11 cellular contexts compared by ENCODE assay signal in the genomic region with DNA sequence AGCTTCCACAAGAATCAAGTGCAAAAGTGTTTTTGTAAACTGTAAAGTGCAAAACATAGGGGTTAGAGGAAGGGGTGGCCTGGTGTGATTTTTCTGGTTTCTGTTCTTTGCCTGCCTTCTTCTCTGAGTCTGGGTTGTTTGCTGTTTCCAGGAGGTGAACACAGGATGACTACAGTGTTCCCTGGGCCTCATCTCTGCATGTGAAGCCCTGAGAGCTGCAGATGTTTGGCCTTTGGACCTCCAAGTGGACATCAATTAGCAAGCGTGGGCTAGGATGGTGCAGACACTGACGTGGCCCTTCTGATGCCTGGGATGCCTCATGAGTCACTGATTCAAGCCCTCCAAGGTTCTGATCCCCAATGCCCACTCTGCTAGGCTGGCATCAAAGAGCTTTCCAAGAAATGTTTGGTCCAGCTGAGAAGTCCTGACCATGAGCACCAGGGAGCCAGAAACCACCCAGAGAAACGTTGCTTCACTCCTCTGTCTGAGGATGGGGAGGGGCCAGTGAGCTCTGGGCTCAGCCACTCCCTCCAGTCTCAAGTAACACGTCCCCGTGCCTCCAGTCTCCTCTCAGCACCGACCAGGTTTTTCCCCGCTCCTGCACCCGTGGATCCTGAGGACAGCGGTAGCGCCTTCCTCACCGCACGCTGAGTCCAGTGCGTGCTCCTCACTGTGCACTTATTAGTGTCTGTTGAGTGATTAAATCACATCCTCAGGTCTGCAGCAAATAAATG. TPM values are rescaled to one million over a fixed set of nuclear protein-coding genes. Genes with fewer than 3 reads are reported as not detected.
A peak's percentile ranks its signal among the peaks of the same experiment; 100 is the strongest.
DNase-seq lines count a peak whose midpoint lies in the region; ATAC-seq and TF ChIP-seq lines count a peak whose summit lies in the region.
"Had no signal": no experiment of that assay in that cellular context is flagged by ENCODE, and none has a peak within 500 bp of the region (broad histone marks: within the 10 kb centered on the region; RNA-seq: fewer than 3 reads in every experiment).

No MANE protein-coding gene starts in this region.

- TF ChIP-seq CTCF in fibroblast of villous mesenchyme (IDR thresholded peaks at IDR 0.05; ENCODE audit: insufficient read depth, low read depth, low read length), result no peak

- H3K4me3 ChIP-seq in fibroblast of villous mesenchyme (ENCODE audit: low read depth, low read length), result no peak overlapping the region

- H3K27ac Mint-ChIP-seq in stimulated activated effector memory CD8-positive, alpha-beta T cell treated with anti-CD3 and anti-CD28 coated beads, Interleukin-12 subunit alpha, Interleukin-12 subunit beta, amount 100 ng/mL, for 72 hours, result peak overlapping the region; percentile 50
- H3K27ac Mint-ChIP-seq: activated T-helper 2 cell treated with anti-CD3 and anti-CD28 coated beads, Interferon-gamma antibody, Interleukin-2, Interleukin-4, amounts not matched to agents 10 μg/mL and 5 μg/mL and 100 μg/mL, durations not matched to agents 14 hours and 24 hours and 36 hours had no signal

- H3K4me3 Mint-ChIP-seq in stimulated activated effector memory CD8-positive, alpha-beta T cell treated with anti-CD3 and anti-CD28 coated beads, Interleukin-12 subunit alpha, Interleukin-12 subunit beta, amount 100 ng/mL, for 72 hours, result no peak overlapping the region

- peaks cover 24% of the 10 kb centered on the region for H3K4me1 Mint-ChIP-seq in stimulated activated effector memory CD8-positive, alpha-beta T cell treated with anti-CD3 and anti-CD28 coated beads, Interleukin-12 subunit alpha, Interleukin-12 subunit beta, amount 100 ng/mL, for 72 hours

- ATAC-seq in stimulated activated effector memory CD8-positive, alpha-beta T cell treated with anti-CD3 and anti-CD28 coated beads, Interleukin-12 subunit alpha, Interleukin-12 subunit beta, amount 100 ng/mL, for 72 hours, result no peak

- H3K36me3 Mint-ChIP-seq in stimulated activated effector memory CD8-positive, alpha-beta T cell treated with anti-CD3 and anti-CD28 coated beads, Interleukin-12 subunit alpha, Interleukin-12 subunit beta, amount 100 ng/mL, for 72 hours, result peaks cover 7% of the 10 kb centered on the region

- DNase-seq in NCI-H82 (lab: John Stamatoyannopoulos, UW) (peak; percentile 29), NCI-H82 treated with DMSO at 0.1 percent for 48 hours (lab: John Stamatoyannopoulos, UW; ENCODE audit: unreplicated experiment) (no peak), SK-MEL-5 (ENCODE audit: low read depth, low spot score) (peak; percentile 8), fibroblast of villous mesenchyme (ENCODE audit: low read depth) (peak; percentile 48), NCI-H345 treated with DMSO at 0.1 percent for 48 hours (lab: John Stamatoyannopoulos, UW; ENCODE audit: unreplicated experiment) (no peak), NCI-H2107 treated with DMSO at 0.1 percent for 48 hours (lab: John Stamatoyannopoulos, UW; ENCODE audit: unreplicated experiment) (no peak)
- DNase-seq in stimulated activated effector memory CD8-positive, alpha-beta T cell treated with anti-CD3 and anti-CD28 coated beads, Interleukin-12 subunit alpha, Interleukin-12 subunit beta, amount 100 ng/mL, for 72 hours (ENCODE audit: low spot score in 2 of 2), result no peak
- no peak for DNase-seq in activated CD8-positive, alpha-beta memory T cell treated with anti-CD3 and anti-CD28 coated beads, Interleukin-2, amount 50 U/mL, for 48 hours

- H3K9me3 Mint-ChIP-seq in stimulated activated effector memory CD8-positive, alpha-beta T cell treated with anti-CD3 and anti-CD28 coated beads, Interleukin-12 subunit alpha, Interleukin-12 subunit beta, amount 100 ng/mL, for 72 hours, result no peaks in the 10 kb centered on the region
- H3K9me3 Mint-ChIP-seq: activated T-helper 2 cell treated with anti-CD3 and anti-CD28 coated beads, Interferon-gamma antibody, Interleukin-2, Interleukin-4, amounts not matched to agents 10 μg/mL and 5 μg/mL and 100 μg/mL, durations not matched to agents 14 hours and 24 hours and 36 hours had no signal

- in situ Hi-C loops in SK-MEL-5 (cut with HindIII; ENCODE audit: low pct_unique_long_range_greater_than_20kb, low sequenced_read_pairs), result no loop called here

RNA-seq across cellular contexts. Expression of a gene that starts 7.6 kb away (rescaled TPM):
- total RNA-seq in SK-MEL-5 (2014; rRNA removed; shearing (Covaris generic)), result not detected in 2 replicates
- not detected in 2 replicates for polyA plus RNA-seq in SK-MEL-5 (2015; cell fraction: cytosol; rRNA removed)
- polyA plus RNA-seq in SK-MEL-5 (2015; cell fraction: nucleus; rRNA removed), result not detected in 2 replicates
- not detected in 2 replicates for total RNA-seq in fibroblast of villous mesenchyme
- total RNA-seq: mononuclear cell had no signal
- polyA plus RNA-seq: AG04450 had no signal

RNA-seq across cellular contexts. Expression of a gene that starts 53.6 kb away (rescaled TPM):
- 0.05 TPM in 1 of 2 replicates, not detected in the other for total RNA-seq in SK-MEL-5 (2014; rRNA removed; shearing (Covaris generic))
- not detected in 2 replicates for polyA plus RNA-seq in SK-MEL-5 (2015; cell fraction: cytosol; rRNA removed)
- not detected in 2 replicates for polyA plus RNA-seq in SK-MEL-5 (2015; cell fraction: nucleus; rRNA removed)
- not detected in 2 replicates for total RNA-seq in fibroblast of villous mesenchyme
- total RNA-seq: activated T-helper 2 cell treated with anti-CD3 and anti-CD28 coated beads, Interferon-gamma antibody, Interleukin-2, Interleukin-4, amounts not matched to agents 10 μg/mL and 5 μg/mL and 100 μg/mL, durations not matched to agents 14 hours and 24 hours and 36 hours; mononuclear cell had no signal
- polyA plus RNA-seq: AG04450 had no signal

Comparison
In these comparisons a context has a peak if more than half of its experiments do, and no peak if none do; other contexts are left out.
1. DNase-seq: peak in NCI-H82 (single experiment), SK-MEL-5 (single experiment) and fibroblast of villous mesenchyme (single experiment); none in NCI-H82 treated with DMSO at 0.1 percent for 48 hours (single experiment), stimulated activated effector memory CD8-positive, alpha-beta T cell treated with anti-CD3 and anti-CD28 coated beads, Interleukin-12 subunit alpha, Interleukin-12 subunit beta, amount 100 ng/mL, for 72 hours (0 of 2), activated CD8-positive, alpha-beta memory T cell treated with anti-CD3 and anti-CD28 coated beads, Interleukin-2, amount 50 U/mL, for 48 hours (single experiment), NCI-H345 treated with DMSO at 0.1 percent for 48 hours (single experiment) and NCI-H2107 treated with DMSO at 0.1 percent for 48 hours (single experiment).